Comparison of ENCODE assay signal across 15 cellular contexts in genomic region chr3:73813291-73813977, GRCh38.
DNase-seq lines count a peak whose midpoint lies in the region; ATAC-seq and TF ChIP-seq lines count a peak whose summit lies in the region.
"Had no signal": no experiment of that assay in that cellular context is flagged by ENCODE, and none has a peak within 500 bp of the region (broad histone marks: within the 10 kb centered on the region; RNA-seq: fewer than 3 reads in every experiment).

No MANE protein-coding gene starts in this region.

- no peaks in the 10 kb centered on the region for H3K9me3 ChIP-seq in left ventricle myocardium inferior (replicated peaks)
- no peaks in the 10 kb centered on the region for H3K9me3 ChIP-seq in right cardiac atrium (ENCODE audit: control insufficient read depth, low read length)
- H3K9me3 ChIP-seq in upper lobe of right lung, result no peaks in the 10 kb centered on the region
- H3K9me3 ChIP-seq: esophagus muscularis mucosa, pancreas, thoracic aorta had no signal

- DNase-seq in Right ventricle myocardium superior (no peak), left ventricle myocardium inferior (no peak), right cardiac atrium (no peak), upper lobe of right lung (no peak), occipital lobe (lab: John Stamatoyannopoulos, UW) (no peak), RKO (ENCODE audit: low spot score) (no peak)
- DNase-seq in activated CD4-positive, CD25-positive, alpha-beta regulatory T cell (lab: John Stamatoyannopoulos, UW), result no peak
- DNase-seq: activated B cell treated with CpG ODN at 0.5 μM for 24 hours; activated CD8-positive, alpha-beta memory T cell treated with anti-CD3 and anti-CD28 coated beads, Interleukin-2, amount 50 U/mL, for 4 hours; NCI-H187; pancreas; SW 1271 had no signal

- intact Hi-C loops in Right ventricle myocardium superior (cut with DNase I) (no loop called here), left ventricle myocardium inferior (cut with micrococcal nuclease) (no loop called here), right cardiac atrium (cut with DNase I) (no loop called here), upper lobe of right lung (cut with DNase I) (no loop called here)

- H3K36me3 ChIP-seq in left ventricle myocardium inferior (no peaks in the 10 kb centered on the region), upper lobe of right lung (no peaks in the 10 kb centered on the region)
- H3K36me3 ChIP-seq: esophagus muscularis mucosa, pancreas, thoracic aorta had no signal

- no peaks in the 10 kb centered on the region for H3K27me3 ChIP-seq in left ventricle myocardium inferior (ENCODE audit: low read depth)
- no peaks in the 10 kb centered on the region for H3K27me3 ChIP-seq in right cardiac atrium (ENCODE audit: control insufficient read depth, insufficient read depth)
- no peaks in the 10 kb centered on the region for H3K27me3 ChIP-seq in upper lobe of right lung
- H3K27me3 ChIP-seq: esophagus muscularis mucosa, pancreas had no signal

- TF ChIP-seq CTCF in left ventricle myocardium inferior (IDR thresholded peaks at IDR 0.05; ENCODE audit: borderline replicate concordance) (no peak), VCaP (conservative IDR thresholded peaks at IDR 0.05) (no peak), upper lobe of right lung (IDR thresholded peaks at IDR 0.05) (no peak)

- H3K27ac ChIP-seq in left ventricle myocardium inferior (replicated peaks), result no peak overlapping the region
- peak overlapping the region; percentile 59 for H3K27ac ChIP-seq in VCaP
- H3K27ac ChIP-seq in right cardiac atrium (ENCODE audit: low read length), result no peak overlapping the region
- no peak overlapping the region for H3K27ac ChIP-seq in upper lobe of right lung
- H3K27ac ChIP-seq: esophagus muscularis mucosa, pancreas, thoracic aorta had no signal

- ATAC-seq in Right ventricle myocardium superior (ENCODE audit: poor library complexity), result peak; percentile 59
- peak; percentile 41 to 50 for ATAC-seq in right cardiac atrium
- ATAC-seq in upper lobe of right lung, result no peak

- H3K4me3 ChIP-seq in left ventricle myocardium inferior (no peak overlapping the region), right cardiac atrium (ENCODE audit: low read length) (no peak overlapping the region), upper lobe of right lung (peak overlapping the region; percentile 1)
- H3K4me3 ChIP-seq: esophagus muscularis mucosa, pancreas, thoracic aorta had no signal

- H3K4me1 ChIP-seq in left ventricle myocardium inferior (peaks cover 8% of the 10 kb centered on the region), right cardiac atrium (ENCODE audit: control insufficient read depth, insufficient read depth, low read length) (no peaks in the 10 kb centered on the region), upper lobe of right lung (no peaks in the 10 kb centered on the region)
- H3K4me1 ChIP-seq: pancreas had no signal

- WGBS in right cardiac atrium, result 45% methylated on average over 7 of the region's 7 CpGs
